Comparison of ENCODE assay signal across 2 cellular contexts in the genomic region with DNA sequence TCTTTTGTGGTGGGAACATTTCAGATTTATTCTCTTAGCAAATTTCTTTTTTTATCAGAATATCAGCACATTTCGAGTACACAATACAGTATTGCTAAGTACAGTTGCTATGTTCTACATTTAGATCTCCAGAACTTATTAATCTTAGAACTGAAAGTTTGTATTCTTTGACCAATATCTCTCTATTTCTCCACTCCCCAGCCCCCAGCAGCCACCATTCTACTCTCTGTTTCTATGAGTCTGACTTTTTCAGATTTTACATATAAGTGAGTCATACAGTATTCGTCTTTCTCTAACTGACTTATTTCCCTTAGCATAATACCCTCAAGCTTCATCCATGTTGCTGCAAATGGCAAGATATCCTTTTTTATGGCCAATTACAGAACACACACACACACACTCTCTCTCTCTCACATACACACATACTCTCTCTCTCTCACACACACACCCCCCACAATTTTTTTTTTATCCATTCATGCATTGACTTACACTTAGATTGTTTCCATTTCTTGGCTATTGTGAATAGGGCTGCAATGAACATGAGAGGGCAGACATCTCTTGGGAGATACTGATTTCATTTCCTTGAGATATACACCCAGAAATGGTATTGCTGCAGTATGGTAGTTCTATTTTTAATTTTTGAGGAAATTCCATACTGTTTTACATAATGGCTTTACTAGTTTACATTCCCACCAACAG.
TF ChIP-seq lines count a peak whose summit lies in the region.

No MANE protein-coding gene starts in this region.

TF ChIP-seq in SK-N-SH, 30 proteins besides CTCF, POLR2A, EP300 and RAD21:
- TF ChIP-seq YY1 (IDR thresholded peaks at IDR 0.05; ENCODE audit: low read depth) (no peak), SIN3A (IDR thresholded peaks at IDR 0.05; ENCODE audit: borderline replicate concordance, low read depth, low read length) (no peak), RXRA (IDR thresholded peaks at IDR 0.05; ENCODE audit: borderline replicate concordance, low read depth) (no peak), EZH2phosphoT487 (IDR thresholded peaks at IDR 0.05; ENCODE audit: borderline replicate concordance, low read depth) (no peak), POLR2AphosphoS5 (IDR thresholded peaks at IDR 0.05; ENCODE audit: low read depth, low read length) (no peak), GABPA (IDR thresholded peaks at IDR 0.05; ENCODE audit: low read depth) (no peak)
TF ChIP-seq in SK-N-SH: peak in this region for 0.

TF ChIP-seq in SK-N-SH treated with all-trans-retinoic acid at 6 μM for 48 hours, 23 proteins besides CTCF, POLR2A, EP300 and RAD21:
- TF ChIP-seq ZC3H10 (CRISPR knock-in tag; IDR thresholded peaks at IDR 0.05) (no peak), ZFP3 (CRISPR knock-in tag; IDR thresholded peaks at IDR 0.05) (no peak), TCF4 (CRISPR knock-in tag; IDR thresholded peaks at IDR 0.05; ENCODE audit: borderline replicate concordance) (no peak), ISL1 (CRISPR knock-in tag; IDR thresholded peaks at IDR 0.05) (no peak), ARNTL (CRISPR knock-in tag; IDR thresholded peaks at IDR 0.05; ENCODE audit: borderline replicate concordance, low read depth) (no peak), RARB (CRISPR knock-in tag; IDR thresholded peaks at IDR 0.05) (no peak), ZNF8 (CRISPR knock-in tag; IDR thresholded peaks at IDR 0.05) (no peak), OSR1 (CRISPR knock-in tag; IDR thresholded peaks at IDR 0.05) (no peak)
